9 cellular contexts compared by ENCODE assay signal in the genomic region with DNA sequence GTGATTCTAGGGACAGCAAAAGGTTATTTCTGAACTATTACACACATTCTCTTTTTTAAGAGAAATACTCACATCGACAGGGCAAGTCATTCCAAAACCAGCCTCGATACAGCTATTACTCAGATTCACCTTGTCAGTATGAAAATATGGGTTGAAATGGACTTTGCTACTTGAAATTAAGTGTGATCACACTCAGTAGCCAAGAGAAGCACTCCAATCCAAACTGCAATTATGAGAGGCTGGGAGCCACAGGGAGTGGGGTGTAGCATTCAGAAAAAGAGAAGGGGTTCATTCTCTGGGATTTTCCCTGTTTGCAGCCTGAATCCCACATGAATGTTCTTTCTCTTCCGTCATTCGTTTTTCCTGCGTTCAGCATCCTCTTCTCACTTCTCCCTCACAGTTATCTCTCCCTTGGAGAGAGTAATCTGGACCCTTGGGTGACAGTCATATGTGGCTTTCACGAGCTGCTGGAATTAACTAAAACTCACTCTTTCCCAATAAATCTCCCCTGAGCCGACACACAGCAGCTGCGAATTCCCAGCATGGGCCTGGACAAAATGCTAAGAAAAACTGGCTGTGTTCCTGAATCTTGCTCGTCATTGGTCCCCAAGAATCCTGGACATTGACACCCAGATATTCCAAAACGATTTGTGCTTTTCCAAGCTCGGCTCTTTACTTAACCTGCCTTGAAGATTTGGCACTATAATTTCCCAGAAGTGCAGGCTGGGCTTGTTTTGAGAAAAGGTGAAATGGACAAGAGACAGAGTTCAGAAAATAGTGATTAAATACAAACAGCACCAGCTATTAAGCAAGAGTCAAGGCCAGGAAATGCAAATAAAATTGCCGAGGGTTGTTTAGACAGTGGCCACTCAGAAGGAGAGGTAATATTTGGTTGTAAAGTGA.
DNase-seq lines count a peak whose midpoint lies in the region; ATAC-seq and TF ChIP-seq lines count a peak whose summit lies in the region.
"Had no signal": no experiment of that assay in that cellular context is flagged by ENCODE, and none has a peak within 500 bp of the region (broad histone marks: within the 10 kb centered on the region; RNA-seq: fewer than 3 reads in every experiment).

No MANE protein-coding gene starts in this region.

- no peaks in the 10 kb centered on the region for H3K36me3 Mint-ChIP-seq in mesothelial cell of epicardium

- no peak overlapping the region for H3K4me3 Mint-ChIP-seq in mesothelial cell of epicardium

- peak; percentile 61 for ATAC-seq in GM19395 (IDR thresholded peaks at IDR 0.05; ENCODE audit: unreplicated experiment)
- ATAC-seq in HG03432 (IDR thresholded peaks at IDR 0.05; ENCODE audit: unreplicated experiment) = peak; percentile 72

- no peaks in the 10 kb centered on the region for H3K9me2 ChIP-seq in DOHH2 (replicated peaks; ENCODE audit: control insufficient read depth, low read length)

- no peaks in the 10 kb centered on the region for H3K36me3 ChIP-seq in DOHH2 (ENCODE audit: control insufficient read depth, low read length)
- H3K36me3 ChIP-seq in ascending aorta = no peaks in the 10 kb centered on the region
- no peaks in the 10 kb centered on the region for H3K36me3 ChIP-seq in osteoblast (ENCODE audit: insufficient read depth, low read length)

- no peak for TF ChIP-seq CTCF in DOHH2 (IDR thresholded peaks at IDR 0.05; ENCODE audit: low read depth, low read length, poor library complexity, severe bottlenecking)
- no peak for TF ChIP-seq CTCF in ascending aorta (IDR thresholded peaks at IDR 0.05)
- no peak for TF ChIP-seq CTCF in osteoblast (IDR thresholded peaks at IDR 0.05; ENCODE audit: extremely low read depth, low read depth, low read length)
- no peak for TF ChIP-seq CTCF in mesothelial cell of epicardium (IDR thresholded peaks at IDR 0.05; ENCODE audit: unreplicated experiment)

- H3F3A ChIP-seq in DOHH2 (ENCODE audit: control insufficient read depth, insufficient read depth) = no peaks in the 10 kb centered on the region

- DNase-seq in ascending aorta (ENCODE audit: low spot score in 2 of 2) (no peak), osteoblast (ENCODE audit: insufficient read length, low spot score, missing footprints) (no peak), middle frontal gyrus (ENCODE audit: extremely low spot score, low spot score) (no peak), mesothelial cell of epicardium (ENCODE audit: low spot score in 2 of 2, unreplicated experiment in 2 of 2) (no peak), COLO668 (lab: John Stamatoyannopoulos, UW; ENCODE audit: unreplicated experiment) (no peak)

- H4K20me1 ChIP-seq in DOHH2 (ENCODE audit: control insufficient read depth, insufficient read depth, low read depth, low read length) (no peaks in the 10 kb centered on the region), osteoblast (ENCODE audit: insufficient read depth, low read length) (no peaks in the 10 kb centered on the region)

- H3K79me2 ChIP-seq in DOHH2 (ENCODE audit: control insufficient read depth, low read length) (no peaks in the 10 kb centered on the region), osteoblast (ENCODE audit: insufficient read depth, low read length) (no peaks in the 10 kb centered on the region)

- H3K27me3 ChIP-seq in DOHH2 (ENCODE audit: control insufficient read depth, low read length) (no peaks in the 10 kb centered on the region), ascending aorta (no peaks in the 10 kb centered on the region), osteoblast (ENCODE audit: insufficient read depth, low read length) (no peaks in the 10 kb centered on the region)

- H3K4me3 ChIP-seq in DOHH2 (ENCODE audit: low read length) (peak overlapping the region; percentile 30; the same call in 1 of the 2 replicates), ascending aorta (no peak overlapping the region), osteoblast (ENCODE audit: insufficient read depth, low read length) (no peak overlapping the region)

- H2AFZ ChIP-seq in osteoblast (ENCODE audit: low read length) = peak overlapping the region; percentile 76

- peaks cover 32% of the 10 kb centered on the region for H3K4me1 Mint-ChIP-seq in mesothelial cell of epicardium

- H3K4me1 ChIP-seq in DOHH2 (ENCODE audit: control insufficient read depth, low read length) (peaks cover 51% of the 10 kb centered on the region), ascending aorta (peaks cover 5 to 23% of the 10 kb centered on the region in 2 donors), osteoblast (ENCODE audit: insufficient read depth, low read length) (peaks cover 17% of the 10 kb centered on the region)

- intact Hi-C loops in ascending aorta (cut with DNase I) = no loop called here

- H3K4me2 ChIP-seq in DOHH2 (ENCODE audit: low read length) = peak overlapping the region; percentile 61
- H3K4me2 ChIP-seq in osteoblast (ENCODE audit: insufficient read depth, low read length) = peak overlapping the region; percentile 26

- H3K27ac Mint-ChIP-seq in mesothelial cell of epicardium = no peak overlapping the region

- H3K9me3 ChIP-seq in DOHH2 (ENCODE audit: control insufficient read depth, insufficient read depth, low read length) (no peaks in the 10 kb centered on the region), ascending aorta (no peaks in the 10 kb centered on the region), osteoblast (ENCODE audit: low read depth, low read length) (no peaks in the 10 kb centered on the region)

- H3K27me3 Mint-ChIP-seq in mesothelial cell of epicardium (ENCODE audit: low read depth) = no peaks in the 10 kb centered on the region

- no peak overlapping the region for H3K27ac ChIP-seq in DOHH2 (ENCODE audit: low read depth, low read length)
- H3K27ac ChIP-seq in ascending aorta = peak overlapping the region; percentile 82
- no peak overlapping the region for H3K27ac ChIP-seq in osteoblast (ENCODE audit: low read depth, low read length)
- H3K27ac ChIP-seq: HL-60 had no signal

- no peaks in the 10 kb centered on the region for H3K9me3 Mint-ChIP-seq in mesothelial cell of epicardium

Comparison
In these comparisons a context has a peak if more than half of its experiments do, and no peak if none do; other contexts are left out.
1. H3K27ac ChIP-seq: peak in ascending aorta (2 of 2); none in DOHH2 (single experiment) and osteoblast (single experiment).